In genomic region chr19:5214902-5215301, GRCh38 we compare ENCODE assay signal across 16 cellular contexts.
DNase-seq lines count a peak whose midpoint lies in the region; ATAC-seq and TF ChIP-seq lines count a peak whose summit lies in the region.
"Had no signal": no experiment of that assay in that cellular context is flagged by ENCODE, and none has a peak within 500 bp of the region (broad histone marks: within the 10 kb centered on the region; RNA-seq: fewer than 3 reads in every experiment).

No MANE protein-coding gene starts in this region.

- no peak overlapping the region for H4K91ac ChIP-seq in IMR-90 (ENCODE audit: insufficient read depth, low read depth, low read length)

- H2BK5ac ChIP-seq in IMR-90 (ENCODE audit: low read depth, low read length, poor library complexity, severe bottlenecking), result no peak overlapping the region

- DNase-seq in H7 (peak; percentile 40), IMR-90 (no peak), neural crest cell (ENCODE audit: low read depth, low spot score) (no peak), hippocampal formation (lab: John Stamatoyannopoulos, UW) (no peak), breast epithelium (ENCODE audit: low spot score in 2 of 2) (no peak)
- DNase-seq in activated T-cell treated with anti-CD3 and anti-CD28 coated beads, Interleukin-2, amount 50 U/mL, for 72 hours, result no peak
- DNase-seq: Caco-2; CD4-positive, CD25-positive, alpha-beta regulatory T cell; CD8-positive, alpha-beta T cell; DMS153; DND-41; GOT3; HCEC 1CT had no signal

- no TSS peak for BruUV-seq in IMR-90 (replicated peaks; lab: Mats Ljungman, UMichigan)

- H3K79me1 ChIP-seq in IMR-90 (ENCODE audit: low read depth in 1 of 2, low read length in 2 of 2), result no peaks in the 10 kb centered on the region

- no peak overlapping the region for H2BK120ac ChIP-seq in IMR-90 (ENCODE audit: low read depth, low read length)

- H3K14ac ChIP-seq in IMR-90 (replicated peaks; ENCODE audit: low read depth, low read length), result no peak overlapping the region

- ATAC-seq in IMR-90 (ENCODE audit: low read depth), result no peak
- ATAC-seq in activated T-cell treated with anti-CD3 and anti-CD28 coated beads, Interleukin-2, amount 50 U/mL, for 72 hours (replicated peaks in 1 of 2), result no peak
- ATAC-seq: CD8-positive, alpha-beta T cell had no signal

- no peak overlapping the region for H3K4me2 ChIP-seq in IMR-90 (ENCODE audit: low read depth, low read length)
- H3K4me2 ChIP-seq: BLaER1 had no signal

- peak overlapping the region; percentile 55 for H2AK9ac ChIP-seq in IMR-90 (replicated peaks; ENCODE audit: low read depth, low read length, poor library complexity)

- peak overlapping the region; percentile 91 for H3K27ac Mint-ChIP-seq in neural crest cell (ENCODE audit: unreplicated experiment)
- H3K27ac Mint-ChIP-seq in activated T-cell treated with anti-CD3 and anti-CD28 coated beads, Interleukin-2, amount 50 U/mL, for 72 hours, result no peak overlapping the region
- H3K27ac Mint-ChIP-seq: B cell; CD4-positive, CD25-positive, alpha-beta regulatory T cell; CD8-positive, alpha-beta T cell had no signal

- no peaks in the 10 kb centered on the region for H4K20me1 ChIP-seq in IMR-90 (ENCODE audit: insufficient read depth, low read length)
- H4K20me1 ChIP-seq: BLaER1 had no signal

- H2AFZ ChIP-seq in IMR-90 (replicated peaks; ENCODE audit: low read length, poor library complexity), result no peak overlapping the region

- H3K9ac ChIP-seq in IMR-90 (ENCODE audit: low read depth, low read length), result no peak overlapping the region
- H3K9ac ChIP-seq: BLaER1 had no signal

- intact Hi-C loops in IMR-90 (cut with micrococcal nuclease) (no loop called here), breast epithelium (cut with DNase I; ENCODE audit: low total_unique reads) (no loop called here)

- H3K4me1 Mint-ChIP-seq in neural crest cell, result no peaks in the 10 kb centered on the region
- H3K4me1 Mint-ChIP-seq in activated T-cell treated with anti-CD3 and anti-CD28 coated beads, Interleukin-2, amount 50 U/mL, for 72 hours (ENCODE audit: low read depth), result no peaks in the 10 kb centered on the region
- H3K4me1 Mint-ChIP-seq: CD4-positive, CD25-positive, alpha-beta regulatory T cell had no signal

- in situ Hi-C loops in IMR-90 (cut with MboI; ENCODE audit: low sequenced_read_pairs), result no loop called here

- H2AK5ac ChIP-seq in IMR-90 (ENCODE audit: low read depth, low read length), result no peak overlapping the region

- no peak overlapping the region for H3K18ac ChIP-seq in IMR-90 (ENCODE audit: low read depth, low read length)

- no peak overlapping the region for H4K8ac ChIP-seq in IMR-90 (ENCODE audit: low read depth in 2 of 2, low read length in 2 of 2)

- TF ChIP-seq RAD21 in IMR-90 (IDR thresholded peaks at IDR 0.05; ENCODE audit: low read length), result no peak

- dilution Hi-C loops in IMR-90 (cut with HindIII; ENCODE audit: low sequenced_read_pairs, unreplicated experiment), result no loop called here

- no peak overlapping the region for H3K27ac ChIP-seq in IMR-90 (ENCODE audit: insufficient read depth, low read length)
- no peak overlapping the region for H3K27ac ChIP-seq in breast epithelium
- H3K27ac ChIP-seq: BLaER1, C4-2B had no signal

- peaks cover 2% of the 10 kb centered on the region for H3K9me3 Mint-ChIP-seq in neural crest cell
- peaks cover 3 to 4% of the 10 kb centered on the region in 2 donors for H3K9me3 Mint-ChIP-seq in activated T-cell treated with anti-CD3 and anti-CD28 coated beads, Interleukin-2, amount 50 U/mL, for 72 hours

- H3K36me3 Mint-ChIP-seq in neural crest cell (ENCODE audit: low read depth), result peaks cover 46% of the 10 kb centered on the region
- peaks cover 0 to 4% of the 10 kb centered on the region in 2 donors for H3K36me3 Mint-ChIP-seq in activated T-cell treated with anti-CD3 and anti-CD28 coated beads, Interleukin-2, amount 50 U/mL, for 72 hours (ENCODE audit: insufficient read depth in 2 of 2)

- H3K4me1 ChIP-seq in IMR-90 (ENCODE audit: control insufficient read depth, insufficient read depth, low read length) (no peaks in the 10 kb centered on the region), breast epithelium (no peaks in the 10 kb centered on the region)
- H3K4me1 ChIP-seq: Caco-2 had no signal

- H4K5ac ChIP-seq in IMR-90 (ENCODE audit: low read depth, low read length), result no peak overlapping the region

- H3K4me3 ChIP-seq in H7 (ENCODE audit: insufficient read depth, low read depth, low read length), result no peak overlapping the region
- no peak overlapping the region for H3K4me3 ChIP-seq in IMR-90 (ENCODE audit: insufficient read depth, low read depth, low read length)
- no peak overlapping the region for H3K4me3 ChIP-seq in breast epithelium
- H3K4me3 ChIP-seq: BLaER1 had no signal

- no peak overlapping the region for H2BK15ac ChIP-seq in IMR-90 (ENCODE audit: low read depth, low read length)

- H3K23ac ChIP-seq in IMR-90 (ENCODE audit: low read depth, low read length), result no peak overlapping the region

- H3K36me3 ChIP-seq in H7 (replicated peaks; ENCODE audit: control insufficient read depth, insufficient read depth, low read length) (peaks cover 69% of the 10 kb centered on the region), IMR-90 (ENCODE audit: control insufficient read depth, insufficient read depth, low read length) (peaks cover 87% of the 10 kb centered on the region), breast epithelium (peaks cover 10% of the 10 kb centered on the region)

- no peak overlapping the region for H3K4me3 Mint-ChIP-seq in neural crest cell
- H3K4me3 Mint-ChIP-seq in activated T-cell treated with anti-CD3 and anti-CD28 coated beads, Interleukin-2, amount 50 U/mL, for 72 hours, result no peak overlapping the region
- H3K4me3 Mint-ChIP-seq: B cell; CD4-positive, CD25-positive, alpha-beta regulatory T cell; CD8-positive, alpha-beta T cell had no signal

- POLR2A ChIA-PET in IMR-90 (lab: Charles Lee; ENCODE audit: unreplicated experiment), result no interaction called here

- peaks cover 3% of the 10 kb centered on the region; the same call in 1 of the 2 replicates for H3K9me3 ChIP-seq in IMR-90 (ENCODE audit: control insufficient read depth, insufficient read depth, low read length)
- no peaks in the 10 kb centered on the region for H3K9me3 ChIP-seq in breast epithelium
- H3K9me3 ChIP-seq: Caco-2 had no signal

- H3K27me3 Mint-ChIP-seq in neural crest cell (ENCODE audit: low read depth), result no peaks in the 10 kb centered on the region
- no peaks in the 10 kb centered on the region for H3K27me3 Mint-ChIP-seq in activated T-cell treated with anti-CD3 and anti-CD28 coated beads, Interleukin-2, amount 50 U/mL, for 72 hours (ENCODE audit: low read depth)
- H3K27me3 Mint-ChIP-seq: B cell; CD4-positive, CD25-positive, alpha-beta regulatory T cell had no signal

- CTCF ChIA-PET in IMR-90 (lab: Yijun Ruan, JAX), result no interaction called here

- H2BK20ac ChIP-seq in IMR-90 (ENCODE audit: low read depth, low read length), result no peak overlapping the region

- H3K27me3 ChIP-seq in H7 (ENCODE audit: control insufficient read depth, insufficient read depth, low read length), result no peaks in the 10 kb centered on the region
- no peaks in the 10 kb centered on the region for H3K27me3 ChIP-seq in IMR-90 (ENCODE audit: control insufficient read depth, insufficient read depth, low read length)
- H3K27me3 ChIP-seq in breast epithelium, result no peaks in the 10 kb centered on the region
- H3K27me3 ChIP-seq: BLaER1 had no signal

- TF ChIP-seq POLR2A in IMR-90 (IDR thresholded peaks at IDR 0.05; ENCODE audit: low read depth, low read length), result no peak
- TF ChIP-seq POLR2A in breast epithelium (IDR thresholded peaks at IDR 0.05), result no peak

- peaks cover 3% of the 10 kb centered on the region; the same call in 1 of the 2 replicates for H3K9me1 ChIP-seq in IMR-90 (ENCODE audit: insufficient read depth, low read length)

- no peak overlapping the region for H3K56ac ChIP-seq in IMR-90 (ENCODE audit: extremely low read depth, insufficient read depth, low read length)

- WGBS in IMR-90 (ENCODE audit: extremely low coverage in 2 of 2, insufficient read length in 1 of 2), 2 experiments, result no CpG with 5 or more reads among the region's 6 CpGs

- TF ChIP-seq CTCF in IMR-90 (conservative IDR thresholded peaks at IDR 0.05; ENCODE audit: low read depth, low read length) (no peak), neural crest cell (conservative IDR thresholded peaks at IDR 0.05) (no peak), breast epithelium (IDR thresholded peaks at IDR 0.05) (no peak)

- H3K4ac ChIP-seq in IMR-90 (ENCODE audit: low read depth, low read length), result no peak overlapping the region

TF ChIP-seq in IMR-90, 13 proteins besides CTCF, POLR2A, EP300 and RAD21 (continues in another document):
- TF ChIP-seq CHD1 (IDR thresholded peaks at IDR 0.05; ENCODE audit: low read depth, low read length), result no peak
- TF ChIP-seq RCOR1 (IDR thresholded peaks at IDR 0.05; ENCODE audit: insufficient replicate concordance, low read length), result no peak
- no peak for TF ChIP-seq FOS (IDR thresholded peaks at IDR 0.05; ENCODE audit: low read depth, low read length)
- no peak for TF ChIP-seq USF2 (IDR thresholded peaks at IDR 0.05; ENCODE audit: low read depth, low read length)
- no peak for TF ChIP-seq MXI1 (IDR thresholded peaks at IDR 0.05; ENCODE audit: borderline replicate concordance, low read depth, low read length)
- TF ChIP-seq ELK1 (IDR thresholded peaks at IDR 0.05; ENCODE audit: borderline replicate concordance, low read depth, low read length), result no peak
- no peak for TF ChIP-seq CEBPB (IDR thresholded peaks at IDR 0.05; ENCODE audit: low read depth, low read length)
- TF ChIP-seq MAFK (IDR thresholded peaks at IDR 0.05; ENCODE audit: low read depth, low read length), result no peak
- TF ChIP-seq NFE2L2 (IDR thresholded peaks at IDR 0.05; ENCODE audit: low read depth, low read length), result no peak
- no peak for TF ChIP-seq SMC3 (IDR thresholded peaks at IDR 0.05; ENCODE audit: low read depth, low read length)
- TF ChIP-seq MAZ (IDR thresholded peaks at IDR 0.05; ENCODE audit: borderline replicate concordance, low read depth, low read length), result no peak
- TF ChIP-seq RFX5 (IDR thresholded peaks at IDR 0.05; ENCODE audit: low read depth, low read length), result no peak
